ENCODE assay signal across 10 cellular contexts in genomic region chr1:93262645-93263044, GRCh38.
DNase-seq lines count a peak whose midpoint lies in the region; TF ChIP-seq lines count a peak whose summit lies in the region.
"Had no signal": no experiment of that assay in that cellular context is flagged by ENCODE, and none has a peak within 500 bp of the region (broad histone marks: within the 10 kb centered on the region; RNA-seq: fewer than 3 reads in every experiment).

No MANE protein-coding gene starts in this region.

- H3K9me3 Mint-ChIP-seq in activated naive CD4-positive, alpha-beta T cell treated with anti-CD3 and anti-CD28 coated beads for 36 hours: peaks cover 22% of the 10 kb centered on the region

- H3K27ac Mint-ChIP-seq in activated naive CD4-positive, alpha-beta T cell treated with anti-CD3 and anti-CD28 coated beads for 36 hours: no peak overlapping the region

- H3K36me3 Mint-ChIP-seq in activated naive CD4-positive, alpha-beta T cell treated with anti-CD3 and anti-CD28 coated beads for 36 hours (ENCODE audit: low read depth): peaks cover 62% of the 10 kb centered on the region

- no peaks in the 10 kb centered on the region for H3K27me3 Mint-ChIP-seq in activated naive CD4-positive, alpha-beta T cell treated with anti-CD3 and anti-CD28 coated beads for 36 hours (ENCODE audit: low read depth)
- H3K27me3 Mint-ChIP-seq: CD4-positive, alpha-beta memory T cell had no signal

- TF ChIP-seq POLR2A in erythroblast (IDR thresholded peaks at IDR 0.05; ENCODE audit: low read length): no peak

- no peak overlapping the region for H3K4me3 ChIP-seq in GM12865 (ENCODE audit: low read depth, low read length)
- H3K4me3 ChIP-seq: HAP-1 had no signal

- H3K4me3 Mint-ChIP-seq in activated naive CD4-positive, alpha-beta T cell treated with anti-CD3 and anti-CD28 coated beads for 36 hours: no peak overlapping the region
- H3K4me3 Mint-ChIP-seq: CD4-positive, alpha-beta memory T cell had no signal

- intact Hi-C loops in activated naive CD4-positive, alpha-beta T cell treated with anti-CD3 and anti-CD28 coated beads for 36 hours (cut with micrococcal nuclease): no loop called here

- CTCF ChIA-PET in activated naive CD4-positive, alpha-beta T cell treated with anti-CD3 and anti-CD28 coated beads for 36 hours (lab: Charles Lee): interaction anchor here (0.6 kb wide), 1 partner anchor 223 kb away, joined by 3 read pairs; no protein-coding TSS in a partner anchor

- H3K4me1 Mint-ChIP-seq in activated naive CD4-positive, alpha-beta T cell treated with anti-CD3 and anti-CD28 coated beads for 36 hours (ENCODE audit: low read depth): no peaks in the 10 kb centered on the region

- TF ChIP-seq CTCF in GM12865 (IDR thresholded peaks at IDR 0.05; ENCODE audit: insufficient read depth, low read depth, low read length, missing control alignments): no peak

- DNase-seq in DMS 273 (lab: John Stamatoyannopoulos, UW; ENCODE audit: unreplicated experiment) (peak; percentile 11), DMS 273 treated with DMSO at 0.1 percent for 48 hours (lab: John Stamatoyannopoulos, UW) (no peak), GM12865 (ENCODE audit: low read depth) (peak; percentile 5), OCI-M1 (lab: John Stamatoyannopoulos, UW) (peak; percentile 5), erythroblast (lab: John Stamatoyannopoulos, UW) (peak; percentile 15 to 37), foreskin melanocyte (no peak), mucosa of gallbladder (ENCODE audit: low spot score) (no peak)
- DNase-seq in activated naive CD4-positive, alpha-beta T cell treated with anti-CD3 and anti-CD28 coated beads for 36 hours: no peak
- DNase-seq: CD4-positive, alpha-beta memory T cell had no signal

Comparison
In these comparisons a context has a peak if more than half of its experiments do, and no peak if none do; other contexts are left out.
1. DNase-seq: peak in DMS 273 (single experiment), GM12865 (single experiment), OCI-M1 (single experiment) and erythroblast (2 of 2); none in DMS 273 treated with DMSO at 0.1 percent for 48 hours (single experiment), foreskin melanocyte (single experiment), activated naive CD4-positive, alpha-beta T cell treated with anti-CD3 and anti-CD28 coated beads for 36 hours (single experiment) and mucosa of gallbladder (single experiment).